ENCODE assay signal across 27 cellular contexts in genomic region chr3:5891721-5892120, GRCh38.
DNase-seq lines count a peak whose midpoint lies in the region; ATAC-seq, FAIRE-seq and TF ChIP-seq lines count a peak whose summit lies in the region.
"Had no signal": no experiment of that assay in that cellular context is flagged by ENCODE, and none has a peak within 500 bp of the region (broad histone marks: within the 10 kb centered on the region; RNA-seq: fewer than 3 reads in every experiment).

No MANE protein-coding gene starts in this region.

- CTCF ChIA-PET in A673 (lab: Charles Lee): no interaction called here

- no peaks in the 10 kb centered on the region for H3K79me2 ChIP-seq in neural cell (replicated peaks; ENCODE audit: insufficient read depth, low read length)

- H3K36me3 ChIP-seq in A673 (ENCODE audit: insufficient read depth, low read length, poor library complexity, severe bottlenecking) (no peaks in the 10 kb centered on the region), bronchial epithelial cell (ENCODE audit: control insufficient read depth, insufficient read depth, low read length) (no peaks in the 10 kb centered on the region), neural cell (ENCODE audit: insufficient read depth, low read length) (no peaks in the 10 kb centered on the region), WERI-Rb-1 (no peaks in the 10 kb centered on the region)
- H3K36me3 ChIP-seq: esophagus muscularis mucosa had no signal

- no peak overlapping the region for H2AFZ ChIP-seq in neural cell (ENCODE audit: low read depth, low read length)

- no peaks in the 10 kb centered on the region for H4K20me1 ChIP-seq in neural cell (ENCODE audit: insufficient read depth)

- TF ChIP-seq EP300 in neural cell (conservative IDR thresholded peaks at IDR 0.05; ENCODE audit: poor library complexity, severe bottlenecking): no peak

- H3K27me3 ChIP-seq in A673 (replicated peaks; ENCODE audit: insufficient read depth, low read depth, low read length, poor library complexity): no peaks in the 10 kb centered on the region
- no peaks in the 10 kb centered on the region for H3K27me3 ChIP-seq in bronchial epithelial cell (ENCODE audit: control insufficient read depth, insufficient read depth, low read length)
- H3K27me3 ChIP-seq in neural cell (ENCODE audit: insufficient read depth, low read depth, low read length): no peaks in the 10 kb centered on the region
- H3K27me3 ChIP-seq in WERI-Rb-1 (ENCODE audit: insufficient read depth, low read depth, severe bottlenecking): peaks cover 40% of the 10 kb centered on the region
- H3K27me3 ChIP-seq: esophagus muscularis mucosa had no signal

- ATAC-seq in sciatic nerve: no peak
- ATAC-seq: A549, left ventricle myocardium superior, mucosa of descending colon, Right ventricle myocardium inferior, T-cell had no signal

- H3K9me3 ChIP-seq in A673 (ENCODE audit: low read depth, low read length, poor library complexity, severe bottlenecking) (no peaks in the 10 kb centered on the region), neural cell (ENCODE audit: low read length) (no peaks in the 10 kb centered on the region), WERI-Rb-1 (ENCODE audit: severe bottlenecking) (no peaks in the 10 kb centered on the region)
- H3K9me3 ChIP-seq: A549, esophagus muscularis mucosa, mucosa of descending colon had no signal

- DNase-seq in A673 (ENCODE audit: low spot score) (peak; percentile 75), NCI-H510A (lab: John Stamatoyannopoulos, UW) (peak; percentile 10), bronchial epithelial cell (ENCODE audit: low read depth) (no peak), NOMO-1 treated with DMSO at 0.1 percent for 48 hours (lab: John Stamatoyannopoulos, UW; ENCODE audit: unreplicated experiment) (no peak), occipital lobe (lab: John Stamatoyannopoulos, UW) (no peak), sciatic nerve (ENCODE audit: low spot score) (no peak), WERI-Rb-1 (no peak)
- DNase-seq: activated CD4-positive, alpha-beta T cell treated with anti-CD3 and anti-CD28 coated beads for 1 hour; activated effector memory CD4-positive, alpha-beta T cell treated with anti-CD3 and anti-CD28 coated beads, Interleukin-2, amount 50 U/mL, for 16 hours; activated naive CD8-positive, alpha-beta T cell treated with anti-CD3 and anti-CD28 coated beads, Interleukin-2, amount 10 ng/mL, durations not matched to agents 7 days and 5 days; effector CD4-positive, alpha-beta T cell; foreskin melanocyte; H7; left ventricle myocardium superior; mucosa of descending colon; NCI-H1436; OCI-M1; substantia nigra; T-cell had no signal

- H3K4me3 ChIP-seq in A673 (ENCODE audit: low read depth, low read length, poor library complexity, severe bottlenecking): no peak overlapping the region
- no peak overlapping the region for H3K4me3 ChIP-seq in bronchial epithelial cell (ENCODE audit: low read depth, low read length)
- H3K4me3 ChIP-seq in neural cell (ENCODE audit: low read length): no peak overlapping the region
- no peak overlapping the region for H3K4me3 ChIP-seq in WERI-Rb-1 (ENCODE audit: low read depth, low read length)
- H3K4me3 ChIP-seq: A549, esophagus muscularis mucosa, mucosa of descending colon had no signal

- H3K9me2 ChIP-seq in neural cell (ENCODE audit: insufficient read depth, low read length): no peaks in the 10 kb centered on the region

- POLR2A ChIA-PET in A673 (lab: Charles Lee; ENCODE audit: low non-redundant PET): no interaction called here

- no peaks in the 10 kb centered on the region for H3F3A ChIP-seq in neural cell (ENCODE audit: insufficient read depth, low read length, poor library complexity, severe bottlenecking)

- H3K9ac ChIP-seq in neural cell (ENCODE audit: low read length): no peak overlapping the region
- H3K9ac ChIP-seq: KMS-11 had no signal

- H3K27ac ChIP-seq in A673 (ENCODE audit: low read depth, low read length, poor library complexity, severe bottlenecking) (peak overlapping the region; percentile 52), neural cell (ENCODE audit: low read length) (no peak overlapping the region), WERI-Rb-1 (no peak overlapping the region)
- H3K27ac ChIP-seq: A549, esophagus muscularis mucosa, KMS-11 had no signal

- TF ChIP-seq RAD21 in neural cell (conservative IDR thresholded peaks at IDR 0.05): no peak

- FAIRE-seq in bronchial epithelial cell (lab: Jason Lieb, UNC): peak; percentile 43
- FAIRE-seq: A549, astrocyte, GM12891, urothelium cell line had no signal

- intact Hi-C loops in A673 (cut with micrococcal nuclease; ENCODE audit: unreplicated experiment): no loop called here
- intact Hi-C loops in sciatic nerve (cut with DNase I): no loop called here

- no peak for TF ChIP-seq CTCF in A673 (conservative IDR thresholded peaks at IDR 0.05; ENCODE audit: low read depth, low read length)
- no peak for TF ChIP-seq CTCF in bronchial epithelial cell (IDR thresholded peaks at IDR 0.05; ENCODE audit: insufficient read depth, low read length, severe bottlenecking)
- no peak for TF ChIP-seq CTCF in neural cell (IDR thresholded peaks at IDR 0.05; ENCODE audit: poor library complexity, severe bottlenecking)
- no peak for TF ChIP-seq CTCF in WERI-Rb-1 (IDR thresholded peaks at IDR 0.05; ENCODE audit: low read depth, low read length)

- no peak overlapping the region for H3K4me2 ChIP-seq in neural cell (ENCODE audit: low read length)
- H3K4me2 ChIP-seq: A549, KMS-11 had no signal

- peaks cover 39% of the 10 kb centered on the region for H3K4me1 ChIP-seq in A673 (ENCODE audit: insufficient read depth, low read length, poor library complexity, severe bottlenecking)
- H3K4me1 ChIP-seq: A549, esophagus muscularis mucosa had no signal

- no TSS peak for BruUV-seq in A673 (replicated peaks; lab: Mats Ljungman, UMichigan)

TF ChIP-seq in neural cell, 6 proteins besides CTCF, POLR2A, EP300 and RAD21:
- TF ChIP-seq MXI1 (conservative IDR thresholded peaks at IDR 0.05; ENCODE audit: poor library complexity, severe bottlenecking): no peak
- no peak for TF ChIP-seq REST (IDR thresholded peaks at IDR 0.05; ENCODE audit: borderline replicate concordance)
- peak; percentile 17 for TF ChIP-seq POLR2AphosphoS5 (IDR thresholded peaks at IDR 0.05)

Comparison
In these comparisons a context has a peak if more than half of its experiments do, and no peak if none do; other contexts are left out.
1. DNase-seq: peak in A673 (single experiment) and NCI-H510A (single experiment); none in bronchial epithelial cell (single experiment), NOMO-1 treated with DMSO at 0.1 percent for 48 hours (single experiment), occipital lobe (single experiment), sciatic nerve (single experiment) and WERI-Rb-1 (single experiment).